8 cellular contexts compared by ENCODE assay signal in the genomic region with DNA sequence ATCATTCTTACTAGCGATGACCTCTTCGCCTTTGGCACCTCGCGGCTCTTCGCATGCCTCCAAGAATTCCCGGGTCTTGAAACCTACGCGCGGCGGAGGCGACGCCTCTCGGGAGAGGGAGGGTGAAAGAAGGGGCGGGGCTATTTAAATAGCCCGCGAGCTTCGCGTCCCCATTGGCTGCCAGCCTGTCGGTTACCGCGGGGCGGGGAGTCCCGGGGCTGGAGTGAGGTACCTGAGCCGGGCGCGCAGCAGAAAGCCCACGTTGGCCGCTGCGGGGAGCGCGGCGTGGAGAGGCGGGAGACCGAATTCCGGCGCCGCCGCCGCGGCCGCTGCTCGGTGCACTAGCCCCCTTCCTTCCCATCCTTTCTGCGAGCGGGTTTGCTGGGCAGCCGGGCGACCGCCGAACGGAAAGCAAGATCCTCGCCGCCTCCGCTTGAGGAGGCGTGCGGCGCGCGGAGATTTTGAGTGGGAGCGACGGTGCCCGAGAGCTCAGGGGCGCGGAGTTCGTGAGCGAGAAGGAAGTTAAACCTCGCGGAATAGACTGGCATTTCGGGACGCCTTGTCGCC. TPM values are rescaled to one million over a fixed set of nuclear protein-coding genes. Genes with fewer than 3 reads are reported as not detected.
A peak's percentile ranks its signal among the peaks of the same experiment; 100 is the strongest.
DNase-seq lines count a peak whose midpoint lies in the region; ATAC-seq and TF ChIP-seq lines count a peak whose summit lies in the region.

A gene (plus strand): TSS at position 251 of the 567 bp plus-strand sequence. CDS start 857 bp downstream, outside the sequence.

- intact Hi-C loops in lower lobe of right lung (cut with DNase I): no loop called here

- H3K27me3 Mint-ChIP-seq in effector memory CD8-positive, alpha-beta T cell: peaks cover 72 to 73% of the 10 kb centered on the region in 2 donors

- H3K27me3 ChIP-seq in lower lobe of right lung (ENCODE audit: low read depth): peaks cover 38% of the 10 kb centered on the region

- peak within 1 kb of the TSS; percentile 73 to 78 for H3K4me3 Mint-ChIP-seq in effector memory CD8-positive, alpha-beta T cell

- H3K4me1 ChIP-seq in lower lobe of right lung: peaks cover 49% of the 10 kb centered on the region

- H3K27ac Mint-ChIP-seq in effector memory CD8-positive, alpha-beta T cell: no peak within 1 kb of the TSS

- H3K36me3 ChIP-seq in lower lobe of right lung: no peaks in the 10 kb centered on the region

- H3K4me3 ChIP-seq in AG10803 (ENCODE audit: low read length) (peak within 1 kb of the TSS; percentile 64), lower lobe of right lung (peak within 1 kb of the TSS; percentile 77)

- no peaks in the 10 kb centered on the region for H3K9me3 ChIP-seq in lower lobe of right lung

- no peaks in the 10 kb centered on the region for H3K9me3 Mint-ChIP-seq in effector memory CD8-positive, alpha-beta T cell

- TF ChIP-seq CTCF in AG10803 (conservative IDR thresholded peaks at IDR 0.05; ENCODE audit: low read length): no peak
- no peak for TF ChIP-seq CTCF in lower lobe of right lung (IDR thresholded peaks at IDR 0.05)

- DNase-seq in AG10803 (ENCODE audit: low read depth): peak; percentile 78
- peak; percentile 82 for DNase-seq in NCI-H2196 treated with DMSO at 0.1 percent for 48 hours (lab: John Stamatoyannopoulos, UW; ENCODE audit: unreplicated experiment)
- DNase-seq in activated CD4-positive, alpha-beta T cell treated with anti-CD3 and anti-CD28 coated beads for 48 hours: peak; percentile 75
- DNase-seq in effector memory CD8-positive, alpha-beta T cell: no peak
- DNase-seq in lower lobe of right lung: peak; percentile 93
- peak; percentile 51 to 52 for DNase-seq in stimulated activated CD4-positive, alpha-beta T cell treated with anti-CD3 and anti-CD28 coated beads, Interleukin-4, amount 100 ng/mL, for 4 hours

- H3K36me3 Mint-ChIP-seq in effector memory CD8-positive, alpha-beta T cell (ENCODE audit: insufficient read depth): no peaks in the 10 kb centered on the region

- H3K4me1 Mint-ChIP-seq in effector memory CD8-positive, alpha-beta T cell (ENCODE audit: low read depth in 2 of 2): peaks cover 3 to 14% of the 10 kb centered on the region in 2 donors

- no peak within 1 kb of the TSS for H3K27ac ChIP-seq in lower lobe of right lung

- peak; percentile 78 for ATAC-seq in GM18907 (IDR thresholded peaks at IDR 0.05; ENCODE audit: unreplicated experiment)
- peak; percentile 73 for ATAC-seq in HG03108 (IDR thresholded peaks at IDR 0.05; ENCODE audit: unreplicated experiment)
- peak; percentile 71 for ATAC-seq in effector memory CD8-positive, alpha-beta T cell (replicated peaks)
- peak; percentile 95 to 97 for ATAC-seq in lower lobe of right lung

RNA-seq across cellular contexts. Expression of the gene that starts here (rescaled TPM):
- 6.6 TPM for total RNA-seq in lower lobe of right lung

Comparison
In these comparisons a context has a peak if more than half of its experiments do, and no peak if none do; other contexts are left out.
1. DNase-seq: peak in AG10803 (single experiment), NCI-H2196 treated with DMSO at 0.1 percent for 48 hours (single experiment), activated CD4-positive, alpha-beta T cell treated with anti-CD3 and anti-CD28 coated beads for 48 hours (single experiment), lower lobe of right lung (single experiment) and stimulated activated CD4-positive, alpha-beta T cell treated with anti-CD3 and anti-CD28 coated beads, Interleukin-4, amount 100 ng/mL, for 4 hours (2 of 2); none in effector memory CD8-positive, alpha-beta T cell (0 of 3).
2. Peak in every context shown above with its lines, with median percentiles within 50 percentile points of each other: ATAC-seq.